Comparison of ENCODE assay signal across 10 cellular contexts in genomic region chr22:46055851-46056168, GRCh38.
DNase-seq lines count a peak whose midpoint lies in the region; ATAC-seq, FAIRE-seq and TF ChIP-seq lines count a peak whose summit lies in the region.
"Had no signal": no experiment of that assay in that cellular context is flagged by ENCODE, and none has a peak within 500 bp of the region (broad histone marks: within the 10 kb centered on the region; RNA-seq: fewer than 3 reads in every experiment).

No MANE protein-coding gene starts in this region.

- TF ChIP-seq POLR2A in testis (IDR thresholded peaks at IDR 0.05) (no peak), H54 (IDR thresholded peaks at IDR 0.05; ENCODE audit: low read depth, low read length) (no peak)

- peaks cover 7% of the 10 kb centered on the region for H3K36me3 Mint-ChIP-seq in activated T-cell treated with anti-CD3 and anti-CD28 coated beads, Interleukin-2, amount 50 U/mL, for 24 hours (ENCODE audit: low read depth)
- peaks cover 13% of the 10 kb centered on the region for H3K36me3 Mint-ChIP-seq in activated T-helper 17 cell treated with anti-CD3 and anti-CD28 coated beads, Interleukin-2, amount 50 U/mL, for 72 hours (ENCODE audit: low read depth)

- DNase-seq in activated T-cell treated with anti-CD3 and anti-CD28 coated beads, Interleukin-2, amount 50 U/mL, for 24 hours = no peak
- no peak for DNase-seq in activated T-cell treated with anti-CD3 and anti-CD28 coated beads, Interleukin-2, amount 50 U/mL, for 48 hours
- no peak for DNase-seq in keratinocyte (ENCODE audit: low read depth, low spot score)
- no peak for DNase-seq in testis
- DNase-seq in NCI-H526 (lab: John Stamatoyannopoulos, UW) = no peak
- no peak for DNase-seq in H54 (ENCODE audit: insufficient read length, low spot score)
- DNase-seq: AML-193, NCI-H1436 had no signal

- FAIRE-seq in keratinocyte (lab: Jason Lieb, UNC) (no peak), H54 (lab: Jason Lieb, UNC) (no peak)

- H3K36me3 ChIP-seq in keratinocyte (ENCODE audit: control insufficient read depth in 2 of 2, extremely low read depth in 1 of 2, insufficient read depth in 2 of 2, low read length in 2 of 2) (peaks cover 0 to 1% of the 10 kb centered on the region in 2 experiments), testis (ENCODE audit: low read depth, missing control alignments) (no peaks in the 10 kb centered on the region)

- H3K27me3 Mint-ChIP-seq in activated T-cell treated with anti-CD3 and anti-CD28 coated beads, Interleukin-2, amount 50 U/mL, for 24 hours = no peaks in the 10 kb centered on the region
- no peaks in the 10 kb centered on the region for H3K27me3 Mint-ChIP-seq in activated T-helper 17 cell treated with anti-CD3 and anti-CD28 coated beads, Interleukin-2, amount 50 U/mL, for 72 hours

- no peaks in the 10 kb centered on the region for H3K27me3 ChIP-seq in keratinocyte (ENCODE audit: control insufficient read depth, extremely low read depth, insufficient read depth, low read length)
- no peaks in the 10 kb centered on the region for H3K27me3 ChIP-seq in testis

- H3K27ac ChIP-seq in keratinocyte (ENCODE audit: control insufficient read depth, insufficient read depth, low read length) = peak overlapping the region; percentile 96
- peak overlapping the region; percentile 94 to 99 for H3K27ac ChIP-seq in testis

- H2AFZ ChIP-seq in keratinocyte (ENCODE audit: control insufficient read depth, low read length) = no peak overlapping the region

- H3K9me3 Mint-ChIP-seq in activated T-cell treated with anti-CD3 and anti-CD28 coated beads, Interleukin-2, amount 50 U/mL, for 24 hours = no peaks in the 10 kb centered on the region
- no peaks in the 10 kb centered on the region for H3K9me3 Mint-ChIP-seq in activated T-helper 17 cell treated with anti-CD3 and anti-CD28 coated beads, Interleukin-2, amount 50 U/mL, for 72 hours

- H3K4me3 ChIP-seq in keratinocyte (ENCODE audit: control insufficient read depth in 2 of 3, extremely low read depth in 1 of 3, insufficient read depth in 2 of 3, low read depth in 1 of 3, low read length in 3 of 3) = peak overlapping the region; percentile 66 to 72 (median 69)
- peak overlapping the region in 1 of 2 donors; percentile 1 for H3K4me3 ChIP-seq in testis

- intact Hi-C loops in testis (cut with DNase I; ENCODE audit: low total_unique reads) = no loop called here

- ATAC-seq in activated T-helper 17 cell treated with anti-CD3 and anti-CD28 coated beads, Interleukin-2, amount 50 U/mL, for 72 hours (replicated peaks) = no peak
- no peak for ATAC-seq in HG02981 (IDR thresholded peaks at IDR 0.05; ENCODE audit: unreplicated experiment)

- WGBS in testis, 2 donors = 49 to 53% methylated on average over 8 of the region's 8 CpGs

- H3K27ac Mint-ChIP-seq in activated T-cell treated with anti-CD3 and anti-CD28 coated beads, Interleukin-2, amount 50 U/mL, for 24 hours = peak overlapping the region; percentile 57
- peak overlapping the region; percentile 98 for H3K27ac Mint-ChIP-seq in activated T-helper 17 cell treated with anti-CD3 and anti-CD28 coated beads, Interleukin-2, amount 50 U/mL, for 72 hours

- peak in 1 of 3 experiments; percentile 13 for TF ChIP-seq CTCF in keratinocyte (optimal IDR thresholded peaks at IDR 0.05 in 1 of 3, IDR thresholded peaks at IDR 0.05 in 1 of 3, conservative IDR thresholded peaks at IDR 0.05 in 1 of 3; ENCODE audit: extremely low read depth in 1 of 3, insufficient read depth in 2 of 3, low read length in 3 of 3)
- no peak for TF ChIP-seq CTCF in testis (IDR thresholded peaks at IDR 0.05)

- dilution Hi-C loops in keratinocyte (cut with MboI; ENCODE audit: extremely low pct_ligation_motif_present, low sequenced_read_pairs) = no loop called here

- no peak overlapping the region for H3K4me3 Mint-ChIP-seq in activated T-cell treated with anti-CD3 and anti-CD28 coated beads, Interleukin-2, amount 50 U/mL, for 24 hours
- H3K4me3 Mint-ChIP-seq in activated T-helper 17 cell treated with anti-CD3 and anti-CD28 coated beads, Interleukin-2, amount 50 U/mL, for 72 hours = peak overlapping the region; percentile 95

- H3K4me1 ChIP-seq in keratinocyte (ENCODE audit: control insufficient read depth, extremely low read depth, insufficient read depth, low read length) = peaks cover 68% of the 10 kb centered on the region
- peaks cover 66% of the 10 kb centered on the region for H3K4me1 ChIP-seq in testis

- peaks cover 59% of the 10 kb centered on the region for H3K4me1 Mint-ChIP-seq in activated T-cell treated with anti-CD3 and anti-CD28 coated beads, Interleukin-2, amount 50 U/mL, for 24 hours (ENCODE audit: low read depth)
- peaks cover 11% of the 10 kb centered on the region for H3K4me1 Mint-ChIP-seq in activated T-helper 17 cell treated with anti-CD3 and anti-CD28 coated beads, Interleukin-2, amount 50 U/mL, for 72 hours

- peak overlapping the region; percentile 89 for H3K9ac ChIP-seq in keratinocyte (ENCODE audit: control insufficient read depth, extremely low read depth, insufficient read depth, low read length)

- H4K20me1 ChIP-seq in keratinocyte (ENCODE audit: control insufficient read depth, extremely low read depth, insufficient read depth, low read length) = no peaks in the 10 kb centered on the region

- peak overlapping the region; percentile 100 for H3K4me2 ChIP-seq in keratinocyte (ENCODE audit: control insufficient read depth, extremely low read depth, insufficient read depth, low read depth, low read length)

- peaks cover 78% of the 10 kb centered on the region for H3K79me2 ChIP-seq in keratinocyte (ENCODE audit: control insufficient read depth, insufficient read depth, low read length)

- no peaks in the 10 kb centered on the region for H3K9me1 ChIP-seq in keratinocyte (ENCODE audit: control insufficient read depth, extremely low read depth, insufficient read depth, low read length)

- H3K9me3 ChIP-seq in keratinocyte (ENCODE audit: control insufficient read depth, low read depth, low read length) (no peaks in the 10 kb centered on the region), testis (no peaks in the 10 kb centered on the region)
